In the genomic region with DNA sequence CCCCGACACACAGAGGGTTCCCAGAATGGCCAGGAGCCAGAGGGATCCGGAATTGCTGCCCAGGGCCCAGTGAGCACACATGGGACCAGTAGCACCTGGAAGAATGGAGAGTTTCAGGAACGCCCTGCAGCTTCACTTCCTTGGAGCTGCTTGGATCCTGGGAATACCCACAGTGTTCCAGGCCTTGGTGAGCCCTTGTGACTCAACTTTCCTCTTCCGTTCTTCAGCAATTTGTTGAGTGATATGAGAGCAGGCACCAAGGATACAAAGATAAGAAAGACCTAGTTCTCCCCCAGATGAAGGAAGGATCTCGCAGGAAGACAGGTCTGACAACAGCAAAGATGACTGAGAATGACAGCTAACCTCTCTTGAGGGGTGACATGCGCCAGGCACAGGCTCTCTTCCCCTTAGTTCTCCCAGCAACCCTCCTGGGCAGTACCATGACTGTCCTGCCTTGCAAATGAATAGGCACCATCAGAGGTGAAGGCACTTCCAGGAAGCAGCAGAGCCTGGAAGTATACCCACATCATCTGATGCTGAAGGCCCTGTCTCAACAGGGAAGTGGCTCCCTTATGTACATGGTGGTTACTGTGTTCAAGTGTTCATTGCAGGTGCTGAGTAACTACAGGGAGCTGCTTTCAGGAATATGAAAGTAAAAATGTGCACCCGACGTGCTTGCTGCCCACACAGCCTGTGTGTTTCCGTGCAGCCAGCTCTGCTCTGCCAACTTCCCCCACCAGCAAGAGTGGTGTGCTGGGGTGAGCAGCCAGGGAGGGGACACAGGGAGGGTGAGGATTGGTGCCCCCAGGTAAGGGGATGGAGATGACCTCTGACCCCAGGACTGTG, we compare ENCODE assay signal across 8 cellular contexts.
DNase-seq lines count a peak whose midpoint lies in the region; ATAC-seq and TF ChIP-seq lines count a peak whose summit lies in the region.

No MANE protein-coding gene starts in this region.

- no peaks in the 10 kb centered on the region for H3K9me3 Mint-ChIP-seq in IgD-negative memory B cell
- no peaks in the 10 kb centered on the region for H3K9me3 Mint-ChIP-seq in dendritic cell treated with granulocyte-macrophage colony-stimulating factor and Interleukin-4, amounts not matched to agents 40 ng/mL and 50 ng/mL, for 4 days
- no peaks in the 10 kb centered on the region for H3K9me3 Mint-ChIP-seq in stimulated activated memory B cell treated with anti-CD40 and anti-IgM and Interleukin-4, amounts not matched to agents 10 μg/mL and 1 μg/mL and 100 μg/mL, for 72 hours

- H3K27me3 Mint-ChIP-seq in IgD-negative memory B cell = no peaks in the 10 kb centered on the region
- H3K27me3 Mint-ChIP-seq in dendritic cell treated with granulocyte-macrophage colony-stimulating factor and Interleukin-4, amounts not matched to agents 40 ng/mL and 50 ng/mL, for 4 days = no peaks in the 10 kb centered on the region
- H3K27me3 Mint-ChIP-seq in stimulated activated memory B cell treated with anti-CD40 and anti-IgM and Interleukin-4, amounts not matched to agents 10 μg/mL and 1 μg/mL and 100 μg/mL, for 72 hours = no peaks in the 10 kb centered on the region

- POLR2A ChIA-PET in GM10248 (lab: Yijun Ruan, JAX) = interaction anchor here (0.7 kb wide), 1 partner anchor 19 kb away, joined by 4 read pairs; no protein-coding TSS in a partner anchor

- H3K4me1 Mint-ChIP-seq in IgD-negative memory B cell = peaks cover 41 to 54% (median 47%) of the 10 kb centered on the region in 3 donors
- peaks cover 81% of the 10 kb centered on the region for H3K4me1 Mint-ChIP-seq in dendritic cell treated with granulocyte-macrophage colony-stimulating factor and Interleukin-4, amounts not matched to agents 40 ng/mL and 50 ng/mL, for 4 days (ENCODE audit: low read depth)
- peaks cover 76% of the 10 kb centered on the region for H3K4me1 Mint-ChIP-seq in stimulated activated memory B cell treated with anti-CD40 and anti-IgM and Interleukin-4, amounts not matched to agents 10 μg/mL and 1 μg/mL and 100 μg/mL, for 72 hours

- H3K27ac Mint-ChIP-seq in IgD-negative memory B cell = peak overlapping the region; percentile 4 to 93 (median 26)
- peak overlapping the region; percentile 81 for H3K27ac Mint-ChIP-seq in dendritic cell treated with granulocyte-macrophage colony-stimulating factor and Interleukin-4, amounts not matched to agents 40 ng/mL and 50 ng/mL, for 4 days
- peak overlapping the region; percentile 72 for H3K27ac Mint-ChIP-seq in stimulated activated memory B cell treated with anti-CD40 and anti-IgM and Interleukin-4, amounts not matched to agents 10 μg/mL and 1 μg/mL and 100 μg/mL, for 72 hours

- TF ChIP-seq CTCF in GM10248 (IDR thresholded peaks at IDR 0.05; ENCODE audit: control extremely low read depth, extremely low read depth, low read depth, missing control alignments) = no peak

- peaks cover 5% of the 10 kb centered on the region for H3K36me3 Mint-ChIP-seq in IgD-negative memory B cell
- peaks cover 100% of the 10 kb centered on the region for H3K36me3 Mint-ChIP-seq in dendritic cell treated with granulocyte-macrophage colony-stimulating factor and Interleukin-4, amounts not matched to agents 40 ng/mL and 50 ng/mL, for 4 days (ENCODE audit: low read depth)
- peaks cover 48% of the 10 kb centered on the region for H3K36me3 Mint-ChIP-seq in stimulated activated memory B cell treated with anti-CD40 and anti-IgM and Interleukin-4, amounts not matched to agents 10 μg/mL and 1 μg/mL and 100 μg/mL, for 72 hours

- DNase-seq in DMS79 treated with DMSO at 0.1 percent for 48 hours (lab: John Stamatoyannopoulos, UW) (peak; percentile 32), DMS79 (lab: John Stamatoyannopoulos, UW) (no peak), dedifferentiated amniotic fluid mesenchymal stem cell (ENCODE audit: extremely low spot score) (no peak), GM10248 (ENCODE audit: extremely low spot score) (no peak), cerebellum (ENCODE audit: low spot score) (no peak)

- intact Hi-C loops in dendritic cell treated with granulocyte-macrophage colony-stimulating factor and Interleukin-4, amounts not matched to agents 40 ng/mL and 50 ng/mL, for 4 days (cut with micrococcal nuclease) = no loop called here

- ATAC-seq in stimulated activated memory B cell treated with anti-CD40 and anti-IgM and Interleukin-4, amounts not matched to agents 10 μg/mL and 1 μg/mL and 100 μg/mL, for 72 hours = peak; percentile 65

- peak overlapping the region in 3 of 4 donors; percentile 14 to 76 (median 33) for H3K4me3 Mint-ChIP-seq in IgD-negative memory B cell
- H3K4me3 Mint-ChIP-seq in dendritic cell treated with granulocyte-macrophage colony-stimulating factor and Interleukin-4, amounts not matched to agents 40 ng/mL and 50 ng/mL, for 4 days = peak overlapping the region; percentile 42
- peak overlapping the region; percentile 61 for H3K4me3 Mint-ChIP-seq in stimulated activated memory B cell treated with anti-CD40 and anti-IgM and Interleukin-4, amounts not matched to agents 10 μg/mL and 1 μg/mL and 100 μg/mL, for 72 hours

- CTCF ChIA-PET in GM10248 (lab: Yijun Ruan, JAX) = interaction anchor here (1.0 kb wide), 2 partner anchors 39 to 53 kb away, joined by 3 read pairs; no protein-coding TSS in a partner anchor

Comparison
In these comparisons a context has a peak if more than half of its experiments do, and no peak if none do; other contexts are left out.
1. H3K27ac Mint-ChIP-seq: peak in every context shown above with its lines; median percentile 81 in dendritic cell treated with granulocyte-macrophage colony-stimulating factor and Interleukin-4, amounts not matched to agents 40 ng/mL and 50 ng/mL, for 4 days; 72 in stimulated activated memory B cell treated with anti-CD40 and anti-IgM and Interleukin-4, amounts not matched to agents 10 μg/mL and 1 μg/mL and 100 μg/mL, for 72 hours; 26 in IgD-negative memory B cell.